ENCODE assay signal across 20 cellular contexts in the genomic region with DNA sequence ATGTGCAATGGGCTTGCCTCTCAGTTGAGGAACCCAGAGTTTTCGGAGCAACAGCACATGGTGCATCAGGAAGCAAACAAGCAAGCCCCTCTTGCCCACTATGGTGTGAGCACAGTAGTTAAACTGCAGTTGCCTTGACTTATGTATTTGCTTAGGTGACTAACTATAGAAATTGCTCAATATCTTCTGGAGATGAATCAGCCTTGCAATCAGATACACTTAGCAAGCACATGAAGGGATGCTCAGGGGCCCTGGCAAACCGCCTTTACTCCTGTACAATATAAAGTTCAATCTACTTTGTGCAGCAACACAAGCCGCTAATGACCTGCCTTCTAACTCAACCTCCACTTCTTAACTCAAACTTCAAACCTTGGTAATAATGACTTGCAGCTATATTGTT.
DNase-seq lines count a peak whose midpoint lies in the region; ATAC-seq, FAIRE-seq and TF ChIP-seq lines count a peak whose summit lies in the region.
"Had no signal": no experiment of that assay in that cellular context is flagged by ENCODE, and none has a peak within 500 bp of the region (broad histone marks: within the 10 kb centered on the region; RNA-seq: fewer than 3 reads in every experiment).

No MANE protein-coding gene starts in this region.

- H3K4me1 Mint-ChIP-seq in osteocyte (ENCODE audit: unreplicated experiment): no peaks in the 10 kb centered on the region
- H3K4me1 Mint-ChIP-seq: CD14-positive monocyte; H9; immature natural killer cell; stimulated activated naive B cell treated with anti-CD40 and anti-IgM and Interleukin-4, amounts not matched to agents 10 μg/mL and 1 μg/mL and 100 μg/mL, for 72 hours had no signal

- peaks cover 2% of the 10 kb centered on the region for H3K27me3 Mint-ChIP-seq in osteocyte (ENCODE audit: unreplicated experiment)
- H3K27me3 Mint-ChIP-seq: activated CD4-positive, alpha-beta memory T cell treated with anti-CD3 and anti-CD28 coated beads for 36 hours; stimulated activated naive B cell treated with anti-CD40 and anti-IgM and Interleukin-4, amounts not matched to agents 10 μg/mL and 1 μg/mL and 100 μg/mL, for 72 hours had no signal

- H3K9me3 ChIP-seq in adipocyte (ENCODE audit: control insufficient read depth, low read length) (no peaks in the 10 kb centered on the region), spleen (peaks cover 0 to 7% (median 0%) of the 10 kb centered on the region in 8 donors), upper lobe of left lung (no peaks in the 10 kb centered on the region)
- H3K9me3 ChIP-seq: Peyer's patch, prostate gland had no signal

- intact Hi-C loops in spleen (cut with DNase I; ENCODE audit: low total_unique reads): no loop called here

- H3K9ac ChIP-seq in adipocyte (ENCODE audit: low read length): no peak overlapping the region

- H3K4me1 ChIP-seq in adipocyte (ENCODE audit: control insufficient read depth, insufficient read depth, low read length) (no peaks in the 10 kb centered on the region), foreskin keratinocyte (no peaks in the 10 kb centered on the region), spleen (no peaks in the 10 kb centered on the region), upper lobe of left lung (no peaks in the 10 kb centered on the region)
- H3K4me1 ChIP-seq: Peyer's patch, prostate gland had no signal

- H3K36me3 ChIP-seq in adipocyte (ENCODE audit: control insufficient read depth, insufficient read depth, low read length, severe bottlenecking) (no peaks in the 10 kb centered on the region), spleen (no peaks in the 10 kb centered on the region), upper lobe of left lung (no peaks in the 10 kb centered on the region)
- H3K36me3 ChIP-seq: Peyer's patch, prostate gland had no signal

- TF ChIP-seq POLR2A in spleen (IDR thresholded peaks at IDR 0.05) (no peak), upper lobe of left lung (IDR thresholded peaks at IDR 0.05) (no peak)

- peaks cover 2% of the 10 kb centered on the region for H3K36me3 Mint-ChIP-seq in osteocyte (ENCODE audit: unreplicated experiment)
- H3K36me3 Mint-ChIP-seq: activated CD4-positive, alpha-beta memory T cell treated with anti-CD3 and anti-CD28 coated beads for 36 hours; CD14-positive monocyte; immature natural killer cell; stimulated activated naive B cell treated with anti-CD40 and anti-IgM and Interleukin-4, amounts not matched to agents 10 μg/mL and 1 μg/mL and 100 μg/mL, for 72 hours had no signal

- WGBS in spleen, 5 donors: 83 to 93% (median 90%) methylated on average over 3 of the region's 3 CpGs
- 84 to 88% methylated on average over 2 to 3 of the region's 3 CpGs for WGBS in upper lobe of left lung, 2 donors

- DNase-seq in AG10803 (ENCODE audit: low read depth) (peak; percentile 62), HTR-8/SVneo (ENCODE audit: insufficient read length, low spot score) (peak; percentile 3), adipocyte (ENCODE audit: low read depth) (peak; percentile 71), foreskin keratinocyte (peak; percentile 45 to 60), spleen (no peak), osteocyte (ENCODE audit: extremely low spot score, unreplicated experiment) (no peak), upper lobe of left lung (no peak)
- DNase-seq: activated CD4-positive, alpha-beta memory T cell treated with anti-CD3 and anti-CD28 coated beads for 36 hours; activated effector memory CD4-positive, alpha-beta T cell treated with anti-CD3 and anti-CD28 coated beads, Interleukin-2, amount 50 U/mL, for 16 hours; H9; immature natural killer cell; NCI-H1105; NCI-H446; Peyer's patch; stimulated activated CD4-positive, alpha-beta T cell treated with anti-CD3 and anti-CD28 coated beads, Interleukin-2, amount 100 ng/mL, for 48 hours; stimulated activated naive B cell treated with anti-CD40 and anti-IgM and Interleukin-4, amounts not matched to agents 10 μg/mL and 1 μg/mL and 100 μg/mL, for 72 hours had no signal

- no peak overlapping the region for H3K27ac Mint-ChIP-seq in osteocyte (ENCODE audit: unreplicated experiment)
- H3K27ac Mint-ChIP-seq: activated CD4-positive, alpha-beta memory T cell treated with anti-CD3 and anti-CD28 coated beads for 36 hours; H9; immature natural killer cell had no signal

- H3K9me3 Mint-ChIP-seq in osteocyte (ENCODE audit: unreplicated experiment): peaks cover 10% of the 10 kb centered on the region

- no peak for TF ChIP-seq CTCF in AG10803 (conservative IDR thresholded peaks at IDR 0.05; ENCODE audit: low read length)
- no peak for TF ChIP-seq CTCF in foreskin keratinocyte (conservative IDR thresholded peaks at IDR 0.05)
- TF ChIP-seq CTCF in spleen (IDR thresholded peaks at IDR 0.05 in 8 of 11, conservative IDR thresholded peaks at IDR 0.05 in 3 of 11): no peak
- no peak for TF ChIP-seq CTCF in osteocyte (IDR thresholded peaks at IDR 0.05)
- no peak for TF ChIP-seq CTCF in upper lobe of left lung (IDR thresholded peaks at IDR 0.05)

- FAIRE-seq in HTR-8/SVneo (lab: Jason Lieb, UNC): no peak
- FAIRE-seq: G401.6 had no signal

- no peaks in the 10 kb centered on the region for H3K27me3 ChIP-seq in adipocyte (replicated peaks; ENCODE audit: control insufficient read depth, insufficient read depth, low read length)
- no peaks in the 10 kb centered on the region for H3K27me3 ChIP-seq in foreskin keratinocyte
- H3K27me3 ChIP-seq in spleen (replicated peaks in 1 of 7): no peaks in the 10 kb centered on the region
- H3K27me3 ChIP-seq in upper lobe of left lung: no peaks in the 10 kb centered on the region
- H3K27me3 ChIP-seq: Peyer's patch had no signal

- TF ChIP-seq EP300 in upper lobe of left lung (IDR thresholded peaks at IDR 0.05): no peak

- no peak overlapping the region for H3K4me3 Mint-ChIP-seq in osteocyte (ENCODE audit: unreplicated experiment)
- H3K4me3 Mint-ChIP-seq: activated CD4-positive, alpha-beta memory T cell treated with anti-CD3 and anti-CD28 coated beads for 36 hours; CD14-positive monocyte; H9; immature natural killer cell; stimulated activated naive B cell treated with anti-CD40 and anti-IgM and Interleukin-4, amounts not matched to agents 10 μg/mL and 1 μg/mL and 100 μg/mL, for 72 hours had no signal

- H3K4me3 ChIP-seq in AG10803 (ENCODE audit: low read length) (no peak overlapping the region), adipocyte (ENCODE audit: low read length) (no peak overlapping the region), spleen (no peak overlapping the region), upper lobe of left lung (no peak overlapping the region)
- H3K4me3 ChIP-seq: Peyer's patch, prostate gland had no signal

- H3K27ac ChIP-seq in foreskin keratinocyte (no peak overlapping the region), spleen (no peak overlapping the region), upper lobe of left lung (no peak overlapping the region)
- H3K27ac ChIP-seq: Peyer's patch, prostate gland had no signal

- ATAC-seq in foreskin keratinocyte (peak; percentile 82), upper lobe of left lung (ENCODE audit: low FRiP score in 2 of 2) (no peak), GM18511 (IDR thresholded peaks at IDR 0.05; ENCODE audit: unreplicated experiment) (no peak)
- ATAC-seq: stimulated activated naive B cell treated with anti-CD40 and anti-IgM and Interleukin-4, amounts not matched to agents 10 μg/mL and 1 μg/mL and 100 μg/mL, for 72 hours had no signal

Comparison
In these comparisons a context has a peak if more than half of its experiments do, and no peak if none do; other contexts are left out.
1. DNase-seq: peak in AG10803 (single experiment), HTR-8/SVneo (single experiment), adipocyte (single experiment) and foreskin keratinocyte (2 of 2); none in spleen (single experiment), osteocyte (single experiment) and upper lobe of left lung (0 of 2).